In the genomic region with DNA sequence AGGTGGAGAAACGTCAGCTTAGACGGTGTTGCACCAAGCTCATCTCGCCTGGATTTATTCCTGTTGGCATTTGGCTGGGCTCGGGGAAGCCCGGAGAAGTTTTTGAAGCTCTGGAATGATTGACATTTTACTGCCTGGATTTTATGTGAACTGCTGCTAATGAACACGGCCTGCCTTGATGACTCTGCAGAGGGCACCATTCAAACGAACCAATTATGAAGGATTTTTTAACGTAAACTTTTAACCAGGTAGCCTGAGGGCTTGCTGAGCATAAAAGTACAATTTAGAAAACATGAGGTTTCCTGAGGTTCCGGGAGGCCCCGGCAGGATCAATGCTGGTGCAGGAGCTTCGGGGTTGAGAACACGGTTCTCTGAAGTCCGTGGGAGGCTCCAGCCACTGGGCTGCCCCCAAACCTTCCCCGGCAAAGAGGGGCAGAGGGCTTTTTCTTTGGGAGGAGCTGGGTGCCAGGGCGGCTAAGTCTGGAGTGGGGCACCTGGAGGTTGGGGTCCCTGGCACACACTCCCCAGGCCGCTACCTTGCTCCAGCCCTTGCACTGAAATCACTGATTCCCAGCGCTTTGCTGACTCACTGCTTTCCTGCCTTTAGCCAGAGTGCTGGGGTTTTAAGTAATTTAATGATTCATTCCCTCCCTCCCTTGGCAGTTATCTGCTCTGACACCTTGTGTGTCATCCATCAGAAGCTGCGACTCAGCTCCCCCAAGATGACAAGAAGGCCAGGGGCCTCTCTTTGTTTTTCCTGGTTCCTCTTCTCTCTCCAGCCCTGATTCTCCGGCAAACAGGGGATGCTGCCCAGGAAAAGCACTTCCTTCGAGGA, we compare ENCODE assay signal across 10 cellular contexts.
DNase-seq lines count a peak whose midpoint lies in the region; ATAC-seq and TF ChIP-seq lines count a peak whose summit lies in the region.
"Had no signal": no experiment of that assay in that cellular context is flagged by ENCODE, and none has a peak within 500 bp of the region (broad histone marks: within the 10 kb centered on the region; RNA-seq: fewer than 3 reads in every experiment).

No MANE protein-coding gene starts in this region.

- H3K9me3 ChIP-seq in adrenal gland (replicated peaks in 1 of 3), result no peaks in the 10 kb centered on the region
- H3K9me3 ChIP-seq: Caco-2 had no signal

- ATAC-seq in GM19395 (IDR thresholded peaks at IDR 0.05; ENCODE audit: unreplicated experiment), result no peak
- ATAC-seq: effector memory CD8-positive, alpha-beta T cell had no signal

- peaks cover 0 to 16% of the 10 kb centered on the region in 2 donors for H3K4me1 ChIP-seq in adrenal gland (replicated peaks in 1 of 2)
- H3K4me1 ChIP-seq: Caco-2 had no signal

- no peak overlapping the region for H3K4me3 ChIP-seq in adrenal gland

- in situ Hi-C loops in ACHN (cut with HindIII; ENCODE audit: low pct_ligation_motif_present, low pct_unique_long_range_greater_than_20kb, low sequenced_read_pairs), result no loop called here

- no peak for TF ChIP-seq CTCF in adrenal gland (IDR thresholded peaks at IDR 0.05)

- intact Hi-C loops in adrenal gland (cut with DNase I), result no loop called here

- WGBS in adrenal gland, 4 donors, result 67 to 71% (median 69%) methylated on average over 17 to 20 of the region's 20 CpGs

- no peaks in the 10 kb centered on the region for H3K36me3 ChIP-seq in adrenal gland (replicated peaks in 1 of 2)

- DNase-seq in ACHN (peak; percentile 84), HT1080 (ENCODE audit: low read depth) (peak; percentile 88), adrenal gland (peak in 4 of 7 donors; percentile 18 to 55 (median 32)), iris pigment epithelial cell (ENCODE audit: low read depth) (peak; percentile 87), NCI-H146 (lab: John Stamatoyannopoulos, UW) (no peak), cerebellum (ENCODE audit: low spot score) (no peak)
- no peak for DNase-seq in activated naive CD4-positive, alpha-beta T cell treated with anti-CD3 and anti-CD28 coated beads, Interleukin-2, amount 50 U/mL, for 16 hours
- DNase-seq: Caco-2; effector memory CD8-positive, alpha-beta T cell had no signal

- no peak for TF ChIP-seq POLR2A in adrenal gland (IDR thresholded peaks at IDR 0.05)

- H3K27me3 ChIP-seq in adrenal gland, result no peaks in the 10 kb centered on the region

- peak overlapping the region in 1 of 5 donors; percentile 61 for H3K27ac ChIP-seq in adrenal gland

Comparison
In these comparisons a context has a peak if more than half of its experiments do, and no peak if none do; other contexts are left out.
1. DNase-seq: peak in ACHN (single experiment), HT1080 (single experiment), adrenal gland (4 of 7) and iris pigment epithelial cell (single experiment); none in NCI-H146 (single experiment), cerebellum (single experiment) and activated naive CD4-positive, alpha-beta T cell treated with anti-CD3 and anti-CD28 coated beads, Interleukin-2, amount 50 U/mL, for 16 hours (single experiment).